ENCODE assay signal across 15 cellular contexts in the genomic region with DNA sequence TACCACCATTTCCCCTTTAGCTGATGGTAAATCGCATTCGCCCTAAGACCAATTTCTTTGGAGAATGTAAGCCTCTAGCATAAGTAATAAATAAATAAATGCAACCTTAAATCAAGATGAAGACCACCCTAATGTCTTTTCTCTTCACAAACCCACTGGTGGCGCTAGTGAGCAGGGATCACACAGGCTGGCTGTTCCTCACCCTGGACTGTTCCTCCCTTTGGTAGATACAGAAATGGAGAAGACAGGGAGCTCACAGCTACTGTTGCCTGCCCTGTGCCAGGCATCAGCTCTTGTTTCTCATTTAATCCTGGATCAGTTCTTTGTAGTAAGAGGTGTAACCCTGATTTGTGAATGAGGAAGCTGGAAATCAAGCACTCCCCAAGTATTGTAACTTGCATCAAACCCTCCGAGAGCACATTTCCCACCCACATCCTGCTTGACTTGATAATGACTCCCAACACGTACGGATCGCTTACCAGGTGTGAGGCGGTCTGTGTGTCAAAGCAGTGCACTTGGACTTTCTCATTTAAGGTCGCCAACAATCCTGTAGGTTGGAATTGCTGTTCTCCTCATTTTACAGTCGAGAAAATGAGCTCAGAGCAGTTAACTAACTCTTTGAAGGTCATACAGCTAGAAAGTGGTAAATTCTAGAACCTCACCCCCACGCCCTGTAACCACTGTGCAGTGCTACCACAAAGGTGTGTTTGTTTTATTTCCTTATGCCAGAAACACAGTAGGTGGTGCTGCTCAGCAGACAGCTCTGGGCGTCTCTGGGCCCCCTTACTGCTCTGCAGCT.
DNase-seq lines count a peak whose midpoint lies in the region; ATAC-seq and TF ChIP-seq lines count a peak whose summit lies in the region.
"Had no signal": no experiment of that assay in that cellular context is flagged by ENCODE, and none has a peak within 500 bp of the region (broad histone marks: within the 10 kb centered on the region; RNA-seq: fewer than 3 reads in every experiment).

No MANE protein-coding gene starts in this region.

- no peaks in the 10 kb centered on the region for H3K9me3 Mint-ChIP-seq in activated naive CD8-positive, alpha-beta T cell (ENCODE audit: low read depth)
- H3K9me3 Mint-ChIP-seq: brain had no signal

- no peak for ATAC-seq in Panc1
- ATAC-seq: lower lobe of right lung had no signal

- H3K27ac ChIP-seq in Panc1 (ENCODE audit: low read length): no peak overlapping the region
- no peak overlapping the region for H3K27ac ChIP-seq in effector memory CD4-positive, alpha-beta T cell (ENCODE audit: insufficient read depth, low read length, poor library complexity, severe bottlenecking)
- H3K27ac ChIP-seq: lower lobe of right lung, VCaP had no signal

- H3K9me3 ChIP-seq in Panc1 (ENCODE audit: control insufficient read depth, insufficient read depth, low read depth, low read length): no peaks in the 10 kb centered on the region
- no peaks in the 10 kb centered on the region for H3K9me3 ChIP-seq in effector memory CD4-positive, alpha-beta T cell (ENCODE audit: control insufficient read depth, low read length)
- H3K9me3 ChIP-seq: lower lobe of right lung had no signal

- CTCF ChIA-PET in Panc1 (lab: Charles Lee): no interaction called here

- no TSS peak for BruUV-seq in Panc1 (replicated peaks; lab: Mats Ljungman, UMichigan)

- H3K4me1 ChIP-seq in Panc1 (ENCODE audit: control insufficient read depth, insufficient read depth, low read length): no peaks in the 10 kb centered on the region
- no peaks in the 10 kb centered on the region for H3K4me1 ChIP-seq in effector memory CD4-positive, alpha-beta T cell (ENCODE audit: control insufficient read depth, insufficient read depth, low read length, poor library complexity, severe bottlenecking)
- H3K4me1 ChIP-seq: lower lobe of right lung had no signal

- H3K4me1 Mint-ChIP-seq in activated naive CD8-positive, alpha-beta T cell (ENCODE audit: low read depth): peaks cover 21% of the 10 kb centered on the region

- intact Hi-C loops in Panc1 (cut with micrococcal nuclease; ENCODE audit: unreplicated experiment): no loop called here

- no peaks in the 10 kb centered on the region for H3K36me3 ChIP-seq in Panc1 (ENCODE audit: control insufficient read depth, insufficient read depth, low read length)
- H3K36me3 ChIP-seq in effector memory CD4-positive, alpha-beta T cell (ENCODE audit: control insufficient read depth, insufficient read depth, low read length): no peaks in the 10 kb centered on the region
- H3K36me3 ChIP-seq: lower lobe of right lung had no signal

- peak overlapping the region; percentile 34 for H3K27ac Mint-ChIP-seq in activated naive CD8-positive, alpha-beta T cell
- H3K27ac Mint-ChIP-seq: brain had no signal

- POLR2A ChIA-PET in Panc1 (lab: Charles Lee): no interaction called here

- peak; percentile 34; the same call in 1 of the 2 replicates for TF ChIP-seq CTCF in Panc1 (IDR thresholded peaks at IDR 0.05)

- H3K27me3 Mint-ChIP-seq in activated naive CD8-positive, alpha-beta T cell: no peaks in the 10 kb centered on the region
- H3K27me3 Mint-ChIP-seq: brain had no signal

- peak overlapping the region; percentile 28 for H3K4me3 Mint-ChIP-seq in activated naive CD8-positive, alpha-beta T cell
- H3K4me3 Mint-ChIP-seq: brain had no signal

- in situ Hi-C loops in Panc1 (cut with HindIII; ENCODE audit: low pct_unique_long_range_greater_than_20kb, low sequenced_read_pairs) (no loop called here), ACHN (cut with HindIII; ENCODE audit: low pct_ligation_motif_present, low pct_unique_long_range_greater_than_20kb, low sequenced_read_pairs) (no loop called here)

- peak; percentile 13 for DNase-seq in SKM-1 treated with dmso at 0.1 percent for 144 hours (lab: John Stamatoyannopoulos, UW; ENCODE audit: unreplicated experiment)
- DNase-seq in SKM-1 (lab: John Stamatoyannopoulos, UW; ENCODE audit: unreplicated experiment): no peak
- DNase-seq in Panc1 (ENCODE audit: low read depth, low spot score): no peak
- DNase-seq in stimulated activated CD8-positive, alpha-beta memory T cell treated with anti-CD3 and anti-CD28 coated beads, Interleukin-4, amount 100 ng/mL, for 48 hours: peak; percentile 47
- DNase-seq in effector memory CD4-positive, alpha-beta T cell: no peak
- DNase-seq in NCI-H146 treated with DMSO at 0.1 percent for 48 hours (lab: John Stamatoyannopoulos, UW; ENCODE audit: unreplicated experiment): no peak
- DNase-seq in ACHN: no peak
- DNase-seq: foreskin melanocyte, IMR-90, lower lobe of right lung, NCI-H510A treated with DMSO at 0.1 percent for 48 hours, retina had no signal

- no peak overlapping the region for H3K4me3 ChIP-seq in Panc1 (ENCODE audit: low read depth in 2 of 2, low read length in 2 of 2)
- no peak overlapping the region for H3K4me3 ChIP-seq in effector memory CD4-positive, alpha-beta T cell (ENCODE audit: insufficient read depth, low read depth, low read length, poor library complexity, severe bottlenecking)
- H3K4me3 ChIP-seq: lower lobe of right lung had no signal

- no peaks in the 10 kb centered on the region for H3K27me3 ChIP-seq in Panc1 (ENCODE audit: control insufficient read depth, insufficient read depth, low read length)
- no peaks in the 10 kb centered on the region for H3K27me3 ChIP-seq in effector memory CD4-positive, alpha-beta T cell (replicated peaks; ENCODE audit: control insufficient read depth, insufficient read depth, low read length, poor library complexity, severe bottlenecking)

- H3K36me3 Mint-ChIP-seq in activated naive CD8-positive, alpha-beta T cell: no peaks in the 10 kb centered on the region
- H3K36me3 Mint-ChIP-seq: brain had no signal

Comparison
In these comparisons a context has a peak if more than half of its experiments do, and no peak if none do; other contexts are left out.
1. DNase-seq: peak in SKM-1 treated with dmso at 0.1 percent for 144 hours (single experiment) and stimulated activated CD8-positive, alpha-beta memory T cell treated with anti-CD3 and anti-CD28 coated beads, Interleukin-4, amount 100 ng/mL, for 48 hours (single experiment); none in SKM-1 (single experiment), Panc1 (single experiment), effector memory CD4-positive, alpha-beta T cell (0 of 3), NCI-H146 treated with DMSO at 0.1 percent for 48 hours (single experiment) and ACHN (single experiment).